Comparison of ENCODE assay signal across 1 cellular context in genomic region chr3:65925254-65925954, GRCh38.
TF ChIP-seq lines count a peak whose summit lies in the region.

No MANE protein-coding gene starts in this region.

TF ChIP-seq in GM23338, 12 proteins besides CTCF, POLR2A, EP300 and RAD21 (continued from another document):
- no peak for TF ChIP-seq ZNF462 (CRISPR knock-in tag; IDR thresholded peaks at IDR 0.05)
- TF ChIP-seq ZNF331 (CRISPR knock-in tag; IDR thresholded peaks at IDR 0.05; ENCODE audit: low read depth) = no peak
- no peak for TF ChIP-seq POLR2AphosphoS5 (IDR thresholded peaks at IDR 0.05; ENCODE audit: low read depth)
- TF ChIP-seq EZH2phosphoT487 (IDR thresholded peaks at IDR 0.05; ENCODE audit: unreplicated experiment) = no peak
- no peak for TF ChIP-seq NANOG (IDR thresholded peaks at IDR 0.05; ENCODE audit: borderline replicate concordance)
- no peak for TF ChIP-seq REST (IDR thresholded peaks at IDR 0.05; ENCODE audit: unreplicated experiment)
- no peak for TF ChIP-seq CREB1 (CRISPR knock-in tag; IDR thresholded peaks at IDR 0.05; ENCODE audit: low read depth)
TF ChIP-seq in GM23338: peak in this region for 0.
